ENCODE assay signal across 22 cellular contexts in genomic region chr5:31847354-31847753, GRCh38.
DNase-seq lines count a peak whose midpoint lies in the region; ATAC-seq and TF ChIP-seq lines count a peak whose summit lies in the region.
"Had no signal": no experiment of that assay in that cellular context is flagged by ENCODE, and none has a peak within 500 bp of the region (broad histone marks: within the 10 kb centered on the region; RNA-seq: fewer than 3 reads in every experiment).

No MANE protein-coding gene starts in this region.

- peak; percentile 93 for DNase-seq in G401 (ENCODE audit: low spot score)
- DNase-seq in cerebellar cortex (ENCODE audit: low spot score), result peak; percentile 90
- DNase-seq in left ventricle myocardium inferior, result peak; percentile 37
- DNase-seq in smooth muscle cell (lab: John Stamatoyannopoulos, UW; ENCODE audit: unreplicated experiment), result no peak
- DNase-seq in stimulated activated naive CD4-positive, alpha-beta T cell (lab: John Stamatoyannopoulos, UW), result no peak
- DNase-seq in left lung, result no peak
- no peak for DNase-seq in mucosa of gallbladder (ENCODE audit: low spot score)
- DNase-seq: CD4-positive, CD25-positive, alpha-beta regulatory T cell; COR-L47; DMS79; KBM-7; NCI-H1092 treated with DMSO at 0.1 percent for 48 hours; NCI-H1436 treated with DMSO at 0.1 percent for 48 hours; NCI-H1930; NCI-H2227 treated with DMSO at 0.1 percent for 48 hours; NCI-H510A treated with DMSO at 0.1 percent for 48 hours; NCI-H748 treated with DMSO at 0.1 percent for 48 hours; NK-92 treated with Interleukin-12 subunit alpha and Interleukin-12 subunit beta, amount 100 ng/mL, for 24 hours; SJCRH30 had no signal

- H3K4me2 ChIP-seq in smooth muscle cell, result no peak overlapping the region

- H3K27ac ChIP-seq in left ventricle myocardium inferior (replicated peaks), result peak overlapping the region; percentile 64
- H3K27ac ChIP-seq in smooth muscle cell (ENCODE audit: low read depth), result no peak overlapping the region
- no peak overlapping the region for H3K27ac ChIP-seq in left lung
- H3K27ac ChIP-seq: SJCRH30 had no signal

- peaks cover 66% of the 10 kb centered on the region for H3K4me1 ChIP-seq in left ventricle myocardium inferior
- no peaks in the 10 kb centered on the region for H3K4me1 ChIP-seq in smooth muscle cell (ENCODE audit: low read depth)
- H3K4me1 ChIP-seq in left lung, result no peaks in the 10 kb centered on the region
- H3K4me1 ChIP-seq: SJCRH30 had no signal

- intact Hi-C loops in left ventricle myocardium inferior (cut with micrococcal nuclease) (no loop called here), left lung (cut with DNase I) (no loop called here)

- H3K9me3 ChIP-seq in left ventricle myocardium inferior (replicated peaks), result no peaks in the 10 kb centered on the region
- no peaks in the 10 kb centered on the region for H3K9me3 ChIP-seq in smooth muscle cell (replicated peaks; ENCODE audit: low read depth)
- H3K9me3 ChIP-seq in left lung, result no peaks in the 10 kb centered on the region
- H3K9me3 ChIP-seq: SJCRH30 had no signal

- H3K79me2 ChIP-seq in smooth muscle cell (ENCODE audit: low read depth), result no peaks in the 10 kb centered on the region

- H3K36me3 ChIP-seq in left ventricle myocardium inferior (no peaks in the 10 kb centered on the region), smooth muscle cell (ENCODE audit: low read depth) (no peaks in the 10 kb centered on the region), left lung (no peaks in the 10 kb centered on the region)
- H3K36me3 ChIP-seq: SJCRH30 had no signal

- H4K20me1 ChIP-seq in smooth muscle cell (ENCODE audit: low read depth), result no peaks in the 10 kb centered on the region

- peaks cover 11% of the 10 kb centered on the region for H3F3A ChIP-seq in smooth muscle cell (ENCODE audit: low read depth)

- H3K27me3 ChIP-seq in left ventricle myocardium inferior (ENCODE audit: low read depth), result no peaks in the 10 kb centered on the region
- H3K27me3 ChIP-seq in smooth muscle cell (ENCODE audit: low read depth), result no peaks in the 10 kb centered on the region
- no peaks in the 10 kb centered on the region for H3K27me3 ChIP-seq in left lung
- H3K27me3 ChIP-seq: SJCRH30 had no signal

- ATAC-seq in left lung, result no peak
- ATAC-seq: GM12878, HCT116, Panc1 had no signal

- WGBS in smooth muscle cell (ENCODE audit: low lambda C conversion rate), result 85% methylated on average over 7 of the region's 7 CpGs

- no peak overlapping the region for H3K9ac ChIP-seq in smooth muscle cell (ENCODE audit: low read depth)

- peak overlapping the region; percentile 45 for H2AFZ ChIP-seq in smooth muscle cell (ENCODE audit: low read depth)

- no peak overlapping the region for H3K4me3 ChIP-seq in left ventricle myocardium inferior
- H3K4me3 ChIP-seq in smooth muscle cell, result no peak overlapping the region
- no peak overlapping the region for H3K4me3 ChIP-seq in left lung
- H3K4me3 ChIP-seq: GM12878, SJCRH30 had no signal

- TF ChIP-seq CTCF in left ventricle myocardium inferior (IDR thresholded peaks at IDR 0.05; ENCODE audit: borderline replicate concordance) (no peak), smooth muscle cell (IDR thresholded peaks at IDR 0.05; ENCODE audit: borderline replicate concordance, insufficient read depth, poor library complexity, severe bottlenecking) (no peak), left lung (IDR thresholded peaks at IDR 0.05) (no peak)

- in situ Hi-C loops in G401 (cut with HindIII; ENCODE audit: low sequenced_read_pairs), result no loop called here

Comparison
In these comparisons a context has a peak if more than half of its experiments do, and no peak if none do; other contexts are left out.
1. DNase-seq: peak in G401 (single experiment), cerebellar cortex (single experiment) and left ventricle myocardium inferior (single experiment); none in smooth muscle cell (single experiment), stimulated activated naive CD4-positive, alpha-beta T cell (0 of 6), left lung (0 of 2) and mucosa of gallbladder (single experiment).